9 cellular contexts compared by ENCODE assay signal in genomic region chr20:53828673-53829085, GRCh38.
DNase-seq lines count a peak whose midpoint lies in the region; ATAC-seq and TF ChIP-seq lines count a peak whose summit lies in the region.
"Had no signal": no experiment of that assay in that cellular context is flagged by ENCODE, and none has a peak within 500 bp of the region (broad histone marks: within the 10 kb centered on the region; RNA-seq: fewer than 3 reads in every experiment).

No MANE protein-coding gene starts in this region.

- H3K9me3 Mint-ChIP-seq in activated CD4-positive, alpha-beta memory T cell treated with anti-CD3 and anti-CD28 coated beads, Interleukin-2, amount 10 ng/mL, durations not matched to agents 7 days and 5 days, result peaks cover 11% of the 10 kb centered on the region

- peak overlapping the region; percentile 92 for H3K27ac ChIP-seq in BLaER1
- peak overlapping the region; percentile 73 to 76 for H3K27ac ChIP-seq in ovary
- H3K27ac ChIP-seq: KMS-11 had no signal

- H3K27me3 Mint-ChIP-seq in activated CD4-positive, alpha-beta memory T cell treated with anti-CD3 and anti-CD28 coated beads, Interleukin-2, amount 10 ng/mL, durations not matched to agents 7 days and 5 days, result no peaks in the 10 kb centered on the region

- H3K36me3 ChIP-seq in BLaER1 (no peaks in the 10 kb centered on the region), ovary (no peaks in the 10 kb centered on the region)

- peaks cover 13% of the 10 kb centered on the region for H3K9me3 ChIP-seq in BLaER1
- H3K9me3 ChIP-seq in ovary, result no peaks in the 10 kb centered on the region

- H3K4me2 ChIP-seq in BLaER1, result peak overlapping the region; percentile 89
- H3K4me2 ChIP-seq: KMS-11 had no signal

- CTCF ChIA-PET in activated CD4-positive, alpha-beta memory T cell treated with anti-CD3 and anti-CD28 coated beads, Interleukin-2, amount 10 ng/mL, durations not matched to agents 7 days and 5 days (lab: Charles Lee), result interaction anchor here (1.1 kb wide), 1 partner anchor 87 kb away, joined by 3 read pairs; no protein-coding TSS in a partner anchor

- no peaks in the 10 kb centered on the region for H4K20me1 ChIP-seq in BLaER1

- intact Hi-C loops in ovary (cut with DNase I), result loop anchor here in 1 of 4 donors (10.0 kb wide), 1 partner anchor 174 kb away; no protein-coding TSS in a partner anchor

- H3K27me3 ChIP-seq in BLaER1 (no peaks in the 10 kb centered on the region), ovary (no peaks in the 10 kb centered on the region)

- peaks cover 12% of the 10 kb centered on the region for H3K36me3 Mint-ChIP-seq in activated CD4-positive, alpha-beta memory T cell treated with anti-CD3 and anti-CD28 coated beads, Interleukin-2, amount 10 ng/mL, durations not matched to agents 7 days and 5 days (ENCODE audit: low read depth)

- no peak for TF ChIP-seq CTCF in ovary (IDR thresholded peaks at IDR 0.05)

- H3K4me1 ChIP-seq in BLaER1 (peaks cover 67% of the 10 kb centered on the region), ovary (ENCODE audit: insufficient read depth) (peaks cover 4% of the 10 kb centered on the region)

- H3K4me3 Mint-ChIP-seq in activated CD4-positive, alpha-beta memory T cell treated with anti-CD3 and anti-CD28 coated beads, Interleukin-2, amount 10 ng/mL, durations not matched to agents 7 days and 5 days, result peak overlapping the region; percentile 71

- DNase-seq in HT1080 (ENCODE audit: low read depth), result peak; percentile 91
- DNase-seq in activated CD4-positive, alpha-beta memory T cell treated with anti-CD3 and anti-CD28 coated beads, Interleukin-2, amount 10 ng/mL, durations not matched to agents 7 days and 5 days, result no peak
- peak; percentile 88 for DNase-seq in foreskin melanocyte
- peak in 2 of 5 donors; percentile 26 to 51 for DNase-seq in ovary
- no peak for DNase-seq in NCI-H69 (lab: John Stamatoyannopoulos, UW)
- DNase-seq in cortex of kidney (lab: John Stamatoyannopoulos, UW), result no peak

- no peak for ATAC-seq in HG02642 (IDR thresholded peaks at IDR 0.05; ENCODE audit: poor library complexity, unreplicated experiment)

- H3K27ac Mint-ChIP-seq in activated CD4-positive, alpha-beta memory T cell treated with anti-CD3 and anti-CD28 coated beads, Interleukin-2, amount 10 ng/mL, durations not matched to agents 7 days and 5 days, result peak overlapping the region; percentile 79

- no peak for TF ChIP-seq POLR2A in ovary (IDR thresholded peaks at IDR 0.05)

- H3K4me3 ChIP-seq in BLaER1, result peak overlapping the region; percentile 58
- H3K4me3 ChIP-seq in ovary, result peak overlapping the region; percentile 17

- WGBS in ovary, 3 donors, result 0% methylated on average over 5 of the region's 5 CpGs

- peak overlapping the region; percentile 82 for H3K9ac ChIP-seq in BLaER1
- H3K9ac ChIP-seq: KMS-11 had no signal

- H3K4me1 Mint-ChIP-seq in activated CD4-positive, alpha-beta memory T cell treated with anti-CD3 and anti-CD28 coated beads, Interleukin-2, amount 10 ng/mL, durations not matched to agents 7 days and 5 days, result peaks cover 47% of the 10 kb centered on the region

- TF ChIP-seq EP300 in ovary (IDR thresholded peaks at IDR 0.05), result no peak

- POLR2A ChIA-PET in activated CD4-positive, alpha-beta memory T cell treated with anti-CD3 and anti-CD28 coated beads, Interleukin-2, amount 10 ng/mL, durations not matched to agents 7 days and 5 days (lab: Charles Lee), result interaction anchor here (0.9 to 1.4 kb wide), 2 partner anchors 11 to 87 kb away, joined by 3 read pairs; no protein-coding TSS in a partner anchor

Comparison
In these comparisons a context has a peak if more than half of its experiments do, and no peak if none do; other contexts are left out.
1. DNase-seq: peak in HT1080 (single experiment) and foreskin melanocyte (single experiment); none in activated CD4-positive, alpha-beta memory T cell treated with anti-CD3 and anti-CD28 coated beads, Interleukin-2, amount 10 ng/mL, durations not matched to agents 7 days and 5 days (single experiment), NCI-H69 (single experiment) and cortex of kidney (single experiment).